9 cellular contexts compared by ENCODE assay signal in genomic region chr16:82671743-82672142, GRCh38. TPM values are rescaled to one million over a fixed set of nuclear protein-coding genes. Genes with fewer than 3 reads are reported as not detected.
DNase-seq lines count a peak whose midpoint lies in the region; FAIRE-seq and TF ChIP-seq lines count a peak whose summit lies in the region.
"Had no signal": no experiment of that assay in that cellular context is flagged by ENCODE, and none has a peak within 500 bp of the region (broad histone marks: within the 10 kb centered on the region; RNA-seq: fewer than 3 reads in every experiment).

No MANE protein-coding gene starts in this region.

- H3K4me1 ChIP-seq in small intestine (ENCODE audit: control insufficient read depth in 2 of 2, insufficient read depth in 1 of 2, low read depth in 1 of 2, low read length in 1 of 2) = no peaks in the 10 kb centered on the region

- no peak overlapping the region for H3K4me3 ChIP-seq in foreskin fibroblast (ENCODE audit: low read depth in 1 of 2, low read length in 2 of 2)
- H3K4me3 ChIP-seq in small intestine (ENCODE audit: low read depth in 1 of 2, low read length in 2 of 2) = no peak overlapping the region

- FAIRE-seq in small intestine (lab: Jason Lieb, UNC) = no peak

- H3K27me3 ChIP-seq in small intestine (ENCODE audit: control insufficient read depth in 2 of 2, insufficient read depth in 2 of 2, low read length in 2 of 2) = no peaks in the 10 kb centered on the region

- no peaks in the 10 kb centered on the region for H3K36me3 ChIP-seq in small intestine (ENCODE audit: control insufficient read depth in 2 of 2, insufficient read depth in 2 of 2, low read length in 2 of 2)

- H3K9me3 ChIP-seq in small intestine (ENCODE audit: control insufficient read depth, low read depth) = no peaks in the 10 kb centered on the region

- no peak for DNase-seq in AG09319 (ENCODE audit: extremely low read depth, low read depth)
- DNase-seq in GM13977 (ENCODE audit: low spot score) = peak; percentile 15
- peak; percentile 33 for DNase-seq in activated CD4-positive, alpha-beta T cell treated with anti-CD3 and anti-CD28 coated beads for 48 hours
- no peak for DNase-seq in foreskin fibroblast
- no peak for DNase-seq in UCSD-AML1 (lab: John Stamatoyannopoulos, UW; ENCODE audit: unreplicated experiment)
- DNase-seq in H4 (ENCODE audit: low spot score) = no peak
- no peak for DNase-seq in erythroblast (lab: John Stamatoyannopoulos, UW)
- no peak for DNase-seq in small intestine
- DNase-seq: SHP77 had no signal

- TF ChIP-seq CTCF in AG09319 (IDR thresholded peaks at IDR 0.05; ENCODE audit: low read depth, low read length) = peak; percentile 19; the same call in 1 of the 2 replicates
- TF ChIP-seq CTCF in GM13977 (IDR thresholded peaks at IDR 0.05; ENCODE audit: extremely low read depth, insufficient read depth, missing control alignments) = peak; percentile 51
- TF ChIP-seq CTCF in foreskin fibroblast (IDR thresholded peaks at IDR 0.05; ENCODE audit: low read depth, low read length) = peak; percentile 21

- WGBS in small intestine, 3 donors = 95 to 97% (median 96%) methylated on average over 3 of the region's 3 CpGs

- H3K27ac ChIP-seq in small intestine (ENCODE audit: low read depth in 1 of 2, low read length in 1 of 2) = no peak overlapping the region

- in situ Hi-C loops in GM13977 (cut with MboI; ENCODE audit: low pct_unique_long_range_greater_than_20kb, low sequenced_read_pairs, unreplicated experiment) = no loop called here

- TF ChIP-seq POLR2A in erythroblast (IDR thresholded peaks at IDR 0.05; ENCODE audit: low read length) = no peak

RNA-seq across cellular contexts. Expression of gene CDH13, which starts 45.0 kb away (rescaled TPM):
- total RNA-seq in H4 (2014; rRNA removed; shearing (Covaris generic)) = 0.51 TPM in 1 of 2 replicates, not detected in the other
- polyA plus RNA-seq in small intestine = 1 to 10 TPM in 1 of 3 donors, under 1 TPM in 1, not detected in 1; 0.27 to 2.9 TPM

Comparison
In these comparisons a context has a peak if more than half of its experiments do, and no peak if none do; other contexts are left out.
1. DNase-seq: peak in GM13977 (single experiment) and activated CD4-positive, alpha-beta T cell treated with anti-CD3 and anti-CD28 coated beads for 48 hours (single experiment); none in AG09319 (single experiment), foreskin fibroblast (0 of 2), UCSD-AML1 (single experiment), H4 (single experiment), erythroblast (0 of 2) and small intestine (single experiment).
2. Peak in every context shown above with its lines, with median percentiles within 50 percentile points of each other: CTCF ChIP-seq.